Comparison of ENCODE assay signal across 17 cellular contexts in the genomic region with DNA sequence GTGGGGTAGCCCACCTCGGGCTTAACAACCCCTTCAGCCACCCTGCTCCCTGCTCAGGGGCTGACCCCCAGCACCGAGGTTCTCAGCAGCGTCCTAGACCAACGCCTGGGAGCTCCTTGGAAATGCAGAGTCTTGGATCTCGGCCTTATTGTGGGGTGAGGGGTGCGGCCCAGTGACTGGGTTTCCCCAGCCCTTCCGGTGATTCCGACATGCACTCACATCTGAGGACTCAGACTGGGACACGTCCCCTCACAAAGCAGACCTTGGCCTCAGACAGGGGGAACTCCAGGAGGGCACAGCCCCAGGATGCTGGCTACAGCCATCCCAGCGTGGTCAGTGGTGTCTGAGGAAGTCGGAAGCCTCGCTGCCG.
DNase-seq lines count a peak whose midpoint lies in the region; ATAC-seq and TF ChIP-seq lines count a peak whose summit lies in the region.
"Had no signal": no experiment of that assay in that cellular context is flagged by ENCODE, and none has a peak within 500 bp of the region (broad histone marks: within the 10 kb centered on the region; RNA-seq: fewer than 3 reads in every experiment).

No MANE protein-coding gene starts in this region.

- H3K9ac ChIP-seq in fibroblast of lung (ENCODE audit: insufficient read depth, low read length): peak overlapping the region; percentile 12
- peak overlapping the region; percentile 4 for H3K9ac ChIP-seq in muscle layer of colon (ENCODE audit: low read length)

- DNase-seq in RWPE2 (ENCODE audit: low spot score) (no peak), fibroblast of lung (ENCODE audit: low read depth in 2 of 2) (no peak), upper lobe of left lung (no peak), GM19240 (ENCODE audit: insufficient read length, low spot score) (no peak)
- DNase-seq in effector CD8-positive, alpha-beta T cell (lab: John Stamatoyannopoulos, UW): no peak
- DNase-seq: activated CD4-positive, alpha-beta T cell treated with anti-CD3 and anti-CD28 coated beads, Interleukin-2, amount 50 U/mL, for 1 hour; activated T-cell treated with anti-CD3 and anti-CD28 coated beads, Interleukin-2, amount 50 U/mL, for 4 hours; CD4-positive, alpha-beta T cell; dermis blood vessel endothelial cell; NCI-H1092; NCI-H2171; small intestine; stimulated activated naive B cell treated with anti-CD40 and anti-IgM and Interleukin-4, amounts not matched to agents 10 μg/mL and 1 μg/mL and 100 μg/mL, for 72 hours had no signal

- no peak overlapping the region for H2AFZ ChIP-seq in fibroblast of lung (ENCODE audit: low read length)

- WGBS in upper lobe of left lung, 2 donors: 86 to 88% methylated on average over 9 to 10 of the region's 13 CpGs

- TF ChIP-seq POLR2A in upper lobe of left lung (IDR thresholded peaks at IDR 0.05): no peak

- H3K4me3 ChIP-seq in RWPE2 (ENCODE audit: severe bottlenecking) (no peak overlapping the region), fibroblast of lung (replicated peaks in 1 of 4; ENCODE audit: control extremely low read depth in 1 of 4, insufficient read depth in 1 of 4, low read depth in 3 of 4, low read length in 4 of 4) (no peak overlapping the region), muscle layer of colon (ENCODE audit: low read depth in 1 of 2, low read length in 2 of 2) (peak overlapping the region in 1 of 2 donors; percentile 20), upper lobe of left lung (no peak overlapping the region)

- TF ChIP-seq EP300 in upper lobe of left lung (IDR thresholded peaks at IDR 0.05): no peak

- ATAC-seq in RWPE2 (ENCODE audit: low read depth): no peak
- ATAC-seq in upper lobe of left lung (ENCODE audit: low FRiP score in 2 of 2): peak; percentile 4 to 72
- ATAC-seq in HG02763 (IDR thresholded peaks at IDR 0.05; ENCODE audit: unreplicated experiment): no peak
- no peak for ATAC-seq in HG02798 (IDR thresholded peaks at IDR 0.05; ENCODE audit: poor library complexity, unreplicated experiment)
- ATAC-seq: activated T-cell treated with anti-CD3 and anti-CD28 coated beads, Interleukin-2, amount 50 U/mL, for 4 hours; stimulated activated naive B cell treated with anti-CD40 and anti-IgM and Interleukin-4, amounts not matched to agents 10 μg/mL and 1 μg/mL and 100 μg/mL, for 72 hours had no signal

- H3K27ac ChIP-seq in RWPE2 (ENCODE audit: poor library complexity, severe bottlenecking): peak overlapping the region; percentile 83
- no peak overlapping the region for H3K27ac ChIP-seq in fibroblast of lung (ENCODE audit: insufficient read depth, low read length)
- peak overlapping the region; percentile 89 for H3K27ac ChIP-seq in muscle layer of colon (ENCODE audit: low read depth, low read length)
- peak overlapping the region in 3 of 4 donors; percentile 14 to 35 (median 29) for H3K27ac ChIP-seq in upper lobe of left lung
- H3K27ac ChIP-seq: neutrophil had no signal

- H3K36me3 ChIP-seq in RWPE2 (ENCODE audit: low read depth) (peaks cover 24% of the 10 kb centered on the region), fibroblast of lung (ENCODE audit: control insufficient read depth, insufficient read depth, low read length) (peaks cover 6% of the 10 kb centered on the region), muscle layer of colon (ENCODE audit: insufficient read depth, low read length) (peaks cover 11% of the 10 kb centered on the region), upper lobe of left lung (peaks cover 8 to 77% (median 46%) of the 10 kb centered on the region in 4 donors)

- H3K27me3 ChIP-seq in RWPE2 (ENCODE audit: insufficient read depth, poor library complexity, severe bottlenecking): no peaks in the 10 kb centered on the region
- H3K27me3 ChIP-seq in fibroblast of lung (ENCODE audit: control insufficient read depth, insufficient read depth, low read length): no peaks in the 10 kb centered on the region
- no peaks in the 10 kb centered on the region for H3K27me3 ChIP-seq in muscle layer of colon (ENCODE audit: control insufficient read depth in 1 of 2, insufficient read depth in 2 of 2, low read length in 2 of 2)
- no peaks in the 10 kb centered on the region for H3K27me3 ChIP-seq in upper lobe of left lung
- H3K27me3 ChIP-seq: neutrophil had no signal

- no peaks in the 10 kb centered on the region for H4K20me1 ChIP-seq in fibroblast of lung (ENCODE audit: control insufficient read depth, extremely low read depth, insufficient read depth, low read length)

- no peaks in the 10 kb centered on the region for H3K79me2 ChIP-seq in fibroblast of lung (ENCODE audit: control insufficient read depth, insufficient read depth, low read length)

- no peak overlapping the region for H3K4me2 ChIP-seq in fibroblast of lung (ENCODE audit: extremely low read depth, insufficient read depth, low read length)

- H3K4me1 ChIP-seq in RWPE2 (ENCODE audit: insufficient read depth, poor library complexity, severe bottlenecking): peaks cover 15% of the 10 kb centered on the region
- H3K4me1 ChIP-seq in fibroblast of lung (ENCODE audit: control insufficient read depth, extremely low read depth, insufficient read depth, low read length): peaks cover 27% of the 10 kb centered on the region
- peaks cover 61% of the 10 kb centered on the region for H3K4me1 ChIP-seq in muscle layer of colon (ENCODE audit: insufficient read depth, low read length)
- peaks cover 7 to 22% (median 17%) of the 10 kb centered on the region in 4 donors for H3K4me1 ChIP-seq in upper lobe of left lung

- H3K9me3 ChIP-seq in RWPE2 (ENCODE audit: severe bottlenecking): no peaks in the 10 kb centered on the region
- no peaks in the 10 kb centered on the region for H3K9me3 ChIP-seq in fibroblast of lung (ENCODE audit: control insufficient read depth, insufficient read depth, low read depth, low read length)
- no peaks in the 10 kb centered on the region for H3K9me3 ChIP-seq in muscle layer of colon (ENCODE audit: low read length)
- no peaks in the 10 kb centered on the region for H3K9me3 ChIP-seq in upper lobe of left lung
- H3K9me3 ChIP-seq: neutrophil had no signal

- TF ChIP-seq CTCF in RWPE2 (IDR thresholded peaks at IDR 0.05; ENCODE audit: poor library complexity, severe bottlenecking) (no peak), fibroblast of lung (conservative IDR thresholded peaks at IDR 0.05 in 1 of 2, IDR thresholded peaks at IDR 0.05 in 1 of 2; ENCODE audit: low read depth in 1 of 2, low read length in 2 of 2) (no peak), upper lobe of left lung (IDR thresholded peaks at IDR 0.05) (no peak)

Comparison
In these comparisons a context has a peak if more than half of its experiments do, and no peak if none do; other contexts are left out.
1. ATAC-seq: peak in upper lobe of left lung (2 of 2); none in RWPE2 (single experiment), HG02763 (single experiment) and HG02798 (single experiment).